In genomic region chr1:115595279-115596079, GRCh38 we compare ENCODE assay signal across 8 cellular contexts. TPM values are rescaled to one million over a fixed set of nuclear protein-coding genes. Genes with fewer than 3 reads are reported as not detected.
DNase-seq lines count a peak whose midpoint lies in the region; ATAC-seq, FAIRE-seq and TF ChIP-seq lines count a peak whose summit lies in the region.

No MANE protein-coding gene starts in this region.

- no peaks in the 10 kb centered on the region for H3K79me2 ChIP-seq in parathyroid adenoma

- no peak overlapping the region for H3K9ac ChIP-seq in parathyroid adenoma

- H3K4me3 ChIP-seq in MG63 (no peak overlapping the region), parathyroid adenoma (ENCODE audit: low read depth, low read length) (no peak overlapping the region), upper lobe of left lung (no peak overlapping the region)

- FAIRE-seq in frontal cortex (lab: Jason Lieb, UNC) = no peak

- H3K9me3 ChIP-seq in MG63 = no peaks in the 10 kb centered on the region
- no peaks in the 10 kb centered on the region for H3K9me3 ChIP-seq in parathyroid adenoma (ENCODE audit: control insufficient read depth, low read length)
- H3K9me3 ChIP-seq in upper lobe of left lung = no peaks in the 10 kb centered on the region

- TF ChIP-seq POLR2A in upper lobe of left lung (IDR thresholded peaks at IDR 0.05) = no peak

- H3K36me3 Mint-ChIP-seq in CD14-positive monocyte = no peaks in the 10 kb centered on the region

- no peaks in the 10 kb centered on the region for H3K4me1 ChIP-seq in parathyroid adenoma
- peaks cover 0 to 3% (median 0%) of the 10 kb centered on the region in 4 donors for H3K4me1 ChIP-seq in upper lobe of left lung

- 60 to 64% methylated on average over 7 to 12 of the region's 12 CpGs for WGBS in upper lobe of left lung, 2 donors

- no peak overlapping the region for H3K27ac ChIP-seq in parathyroid adenoma
- H3K27ac ChIP-seq in upper lobe of left lung = no peak overlapping the region

- DNase-seq in CD14-positive monocyte (ENCODE audit: low spot score) = peak; percentile 52
- peak; percentile 97 for DNase-seq in MG63
- peak; percentile 58 for DNase-seq in RPMI8226
- peak; percentile 86 for DNase-seq in activated effector memory CD4-positive, alpha-beta T cell treated with anti-CD3 and anti-CD28 coated beads, Interleukin-2, amount 50 U/mL, for 16 hours
- peak; percentile 12 to 58 for DNase-seq in frontal cortex (ENCODE audit: low spot score in 2 of 2)
- peak in 1 of 2 donors; percentile 74 for DNase-seq in upper lobe of left lung

- H3K4me1 Mint-ChIP-seq in CD14-positive monocyte = no peaks in the 10 kb centered on the region

- H3K27ac Mint-ChIP-seq in CD14-positive monocyte = no peak overlapping the region

- TF ChIP-seq CTCF in CD14-positive monocyte (IDR thresholded peaks at IDR 0.05) (peak; percentile 86), parathyroid adenoma (IDR thresholded peaks at IDR 0.05) (peak; percentile 75), upper lobe of left lung (IDR thresholded peaks at IDR 0.05) (peak; percentile 66 to 84 (median 78))

- no peak overlapping the region for H3K4me3 Mint-ChIP-seq in CD14-positive monocyte

- no peak for TF ChIP-seq EP300 in upper lobe of left lung (IDR thresholded peaks at IDR 0.05)

- no peaks in the 10 kb centered on the region for H3K27me3 ChIP-seq in MG63
- no peaks in the 10 kb centered on the region for H3K27me3 ChIP-seq in parathyroid adenoma (ENCODE audit: control insufficient read depth, insufficient read depth, low read length)
- no peaks in the 10 kb centered on the region for H3K27me3 ChIP-seq in upper lobe of left lung

- no peak overlapping the region for H3K4me2 ChIP-seq in parathyroid adenoma (ENCODE audit: low read length)

- H3K27me3 Mint-ChIP-seq in CD14-positive monocyte (ENCODE audit: low read depth in 3 of 3) = peaks cover 2 to 7% (median 2%) of the 10 kb centered on the region in 3 donors

- H3K9me3 Mint-ChIP-seq in CD14-positive monocyte = peaks cover 0 to 9% (median 3%) of the 10 kb centered on the region in 7 donors

- intact Hi-C loops in CD14-positive monocyte (cut with micrococcal nuclease) = loop anchor here (5.0 kb wide), 2 partner anchors 453 to 458 kb away; no protein-coding TSS in a partner anchor

- ATAC-seq in GM19438 (IDR thresholded peaks at IDR 0.05; ENCODE audit: low read depth, unreplicated experiment) (peak; percentile 78), upper lobe of left lung (ENCODE audit: low FRiP score in 2 of 2) (peak; percentile 77 to 92)

- H3K36me3 ChIP-seq in MG63 (no peaks in the 10 kb centered on the region; the same call in 1 of the 2 replicates), parathyroid adenoma (ENCODE audit: control insufficient read depth, insufficient read depth, low read length) (no peaks in the 10 kb centered on the region), upper lobe of left lung (no peaks in the 10 kb centered on the region)

- H2AFZ ChIP-seq in parathyroid adenoma = no peak overlapping the region

RNA-seq across cellular contexts. Expression of gene VANGL1, which starts 46.3 kb away (rescaled TPM):
- 1 to 10 TPM; 1.3 to 2.0 TPM for polyA plus RNA-seq in CD14-positive monocyte
- 3.1 and 4.9 TPM in 2 replicates for total RNA-seq in MG63 (2014; rRNA removed; shearing (Covaris generic); ENCODE audit: low replicate concordance)
- 2.9 TPM for total RNA-seq in frontal cortex
- total RNA-seq in upper lobe of left lung = 10 to 100 TPM in 1 of 6 donors, 1 to 10 TPM in 5; 3.1 to 11.4 (median 7.0) TPM
